In the genomic region with DNA sequence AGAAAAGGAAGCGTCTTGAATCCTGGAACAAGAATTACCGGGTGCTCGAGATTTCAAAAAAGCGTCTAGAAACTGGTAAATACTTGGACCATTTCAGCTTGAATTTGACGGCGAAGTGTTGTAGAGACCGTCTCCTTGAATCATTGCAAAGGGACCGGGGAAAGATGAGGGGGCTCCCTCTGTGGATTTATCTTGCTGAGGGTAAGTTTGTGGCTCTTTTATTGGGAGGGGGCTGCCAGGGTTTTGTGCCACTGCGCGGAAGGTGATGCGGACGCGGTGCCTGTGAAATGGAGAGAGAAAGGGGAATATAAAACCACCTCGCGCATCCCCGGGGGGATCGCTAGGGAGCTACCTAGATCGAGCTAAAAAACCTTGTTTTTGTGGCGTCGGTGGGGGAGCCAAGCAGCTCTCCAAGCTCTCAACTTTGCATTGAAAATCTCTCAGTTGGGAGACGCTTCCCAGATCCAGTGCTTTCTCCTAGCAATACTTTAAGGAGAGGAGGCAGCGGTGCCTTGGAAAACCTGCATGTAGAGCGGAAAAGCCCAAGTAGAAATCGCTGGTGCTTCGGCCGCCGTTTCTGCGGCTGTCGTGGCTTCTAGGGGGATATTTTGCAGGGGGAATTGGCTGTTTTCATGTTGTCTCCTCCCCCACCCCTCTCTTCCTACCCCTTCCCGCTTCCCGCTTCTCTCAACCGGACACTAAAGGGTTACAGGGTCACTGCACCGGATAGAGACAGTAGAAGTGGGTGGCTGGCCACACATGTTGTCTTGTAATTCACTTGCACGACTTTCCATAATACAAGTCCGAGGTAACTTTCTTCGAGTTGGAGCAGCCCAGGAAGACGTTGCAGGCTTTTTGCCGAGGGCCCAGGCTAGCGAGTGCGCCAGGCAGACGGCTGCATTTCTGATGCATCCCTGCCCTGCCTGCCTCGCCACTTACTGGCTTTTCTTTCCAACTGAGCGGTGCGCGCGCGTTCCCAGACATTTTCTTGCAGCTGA, we compare ENCODE assay signal across 1 cellular context.
TF ChIP-seq lines count a peak whose summit lies in the region.

No MANE protein-coding gene starts in this region.

TF ChIP-seq in A549, 52 proteins besides CTCF, POLR2A, EP300 and RAD21 (continued from another document):
- TF ChIP-seq ZNF302 (CRISPR knock-in tag; IDR thresholded peaks at IDR 0.05) (no peak), FOSL2 (IDR thresholded peaks at IDR 0.05) (no peak), FOSL2 (CRISPR knock-in tag; IDR thresholded peaks at IDR 0.05) (no peak), GATA3 (IDR thresholded peaks at IDR 0.05; ENCODE audit: borderline replicate concordance) (no peak), KDM1A (IDR thresholded peaks at IDR 0.05; ENCODE audit: low read depth) (no peak), TP53 (CRISPR knock-in tag; IDR thresholded peaks at IDR 0.05) (no peak)
- TF ChIP-seq, protein P1, sequence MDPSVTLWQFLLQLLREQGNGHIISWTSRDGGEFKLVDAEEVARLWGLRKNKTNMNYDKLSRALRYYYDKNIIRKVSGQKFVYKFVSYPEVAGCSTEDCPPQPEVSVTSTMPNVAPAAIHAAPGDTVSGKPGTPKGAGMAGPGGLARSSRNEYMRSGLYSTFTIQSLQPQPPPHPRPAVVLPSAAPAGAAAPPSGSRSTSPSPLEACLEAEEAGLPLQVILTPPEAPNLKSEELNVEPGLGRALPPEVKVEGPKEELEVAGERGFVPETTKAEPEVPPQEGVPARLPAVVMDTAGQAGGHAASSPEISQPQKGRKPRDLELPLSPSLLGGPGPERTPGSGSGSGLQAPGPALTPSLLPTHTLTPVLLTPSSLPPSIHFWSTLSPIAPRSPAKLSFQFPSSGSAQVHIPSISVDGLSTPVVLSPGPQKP (IDR thresholded peaks at IDR 0.05; ENCODE audit: low read depth, low read length): no peak
- TF ChIP-seq, protein P2, sequence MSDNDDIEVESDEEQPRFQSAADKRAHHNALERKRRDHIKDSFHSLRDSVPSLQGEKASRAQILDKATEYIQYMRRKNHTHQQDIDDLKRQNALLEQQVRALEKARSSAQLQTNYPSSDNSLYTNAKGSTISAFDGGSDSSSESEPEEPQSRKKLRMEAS (IDR thresholded peaks at IDR 0.05): no peak
